Comparison of ENCODE assay signal across 8 cellular contexts in genomic region chr10:37754538-37755323, GRCh38.
A peak's percentile ranks its signal among the peaks of the same experiment; 100 is the strongest.
DNase-seq lines count a peak whose midpoint lies in the region; ATAC-seq and TF ChIP-seq lines count a peak whose summit lies in the region.

No MANE protein-coding gene starts in this region.

- peaks cover 27% of the 10 kb centered on the region for H3K9me3 Mint-ChIP-seq in activated naive CD4-positive, alpha-beta T cell treated with anti-CD3 and anti-CD28 coated beads, Interleukin-2, amount 10 ng/mL, durations not matched to agents 7 days and 5 days

- CTCF ChIA-PET in activated naive CD4-positive, alpha-beta T cell treated with anti-CD3 and anti-CD28 coated beads, Interleukin-2, amount 10 ng/mL, durations not matched to agents 7 days and 5 days (lab: Charles Lee): interaction anchor here (0.6 kb wide), 1 partner anchor 1343 kb away, joined by 4 read pairs; no protein-coding TSS in a partner anchor

- no peaks in the 10 kb centered on the region for H3K36me3 ChIP-seq in liver (ENCODE audit: control insufficient read depth in 4 of 4, insufficient read depth in 3 of 4, low read depth in 1 of 4, low read length in 3 of 4)

- H3K27me3 Mint-ChIP-seq in activated naive CD4-positive, alpha-beta T cell treated with anti-CD3 and anti-CD28 coated beads, Interleukin-2, amount 10 ng/mL, durations not matched to agents 7 days and 5 days: no peaks in the 10 kb centered on the region

- peak; percentile 66 for ATAC-seq in HG03159 (IDR thresholded peaks at IDR 0.05; ENCODE audit: unreplicated experiment)

- no peaks in the 10 kb centered on the region for H3K27me3 ChIP-seq in liver (ENCODE audit: control insufficient read depth in 4 of 4, insufficient read depth in 4 of 4, low read length in 3 of 4)

- peak; percentile 2 for DNase-seq in SKM-1 treated with dmso at 0.1 percent for 144 hours (lab: John Stamatoyannopoulos, UW; ENCODE audit: unreplicated experiment)
- DNase-seq in HPDE6-E6E7 (ENCODE audit: extremely low spot score): no peak
- no peak for DNase-seq in cerebellum (ENCODE audit: low spot score)
- DNase-seq in lower leg skin (ENCODE audit: low spot score in 2 of 2): no peak
- DNase-seq in activated naive CD4-positive, alpha-beta T cell treated with anti-CD3 and anti-CD28 coated beads, Interleukin-2, amount 10 ng/mL, durations not matched to agents 7 days and 5 days: no peak

- TF ChIP-seq CTCF in GM12872 (IDR thresholded peaks at IDR 0.05; ENCODE audit: insufficient read depth, low read depth, low read length): peak; percentile 58
- peak; percentile 50 for TF ChIP-seq CTCF in liver (IDR thresholded peaks at IDR 0.05; ENCODE audit: low read depth, low read length, missing input control)
- no peak for TF ChIP-seq CTCF in lower leg skin (IDR thresholded peaks at IDR 0.05)

- intact Hi-C loops in lower leg skin (cut with DNase I; ENCODE audit: low total_unique reads): no loop called here

- H3K27ac Mint-ChIP-seq in activated naive CD4-positive, alpha-beta T cell treated with anti-CD3 and anti-CD28 coated beads, Interleukin-2, amount 10 ng/mL, durations not matched to agents 7 days and 5 days: no peak overlapping the region

- no peaks in the 10 kb centered on the region for H3K9me3 ChIP-seq in liver (ENCODE audit: control insufficient read depth in 4 of 4, low read length in 3 of 4)

- no peak overlapping the region for H3K4me3 Mint-ChIP-seq in activated naive CD4-positive, alpha-beta T cell treated with anti-CD3 and anti-CD28 coated beads, Interleukin-2, amount 10 ng/mL, durations not matched to agents 7 days and 5 days

- H3K36me3 Mint-ChIP-seq in activated naive CD4-positive, alpha-beta T cell treated with anti-CD3 and anti-CD28 coated beads, Interleukin-2, amount 10 ng/mL, durations not matched to agents 7 days and 5 days: no peaks in the 10 kb centered on the region

- H3K27ac ChIP-seq in liver (ENCODE audit: low read depth in 1 of 2, low read length in 2 of 2): no peak overlapping the region

- no peak overlapping the region for H3K9ac ChIP-seq in liver (ENCODE audit: low read depth in 1 of 2, low read length in 2 of 2)

- TF ChIP-seq RAD21 in liver (IDR thresholded peaks at IDR 0.05): peak; percentile 80 to 87

- 13% methylated on average over 2 of the region's 2 CpGs for WGBS in liver
- WGBS in lower leg skin, 2 donors: 6 to 31% methylated on average over 2 of the region's 2 CpGs

- H3K4me3 ChIP-seq in liver (ENCODE audit: low read depth in 1 of 3, low read length in 3 of 3) (peak overlapping the region in 1 of 3 donors; percentile 5), lower leg skin (ENCODE audit: low read depth, poor library complexity, severe bottlenecking) (no peak overlapping the region)

- no peaks in the 10 kb centered on the region for H3K4me1 ChIP-seq in liver (ENCODE audit: control insufficient read depth in 4 of 4, insufficient read depth in 4 of 4, low read length in 3 of 4)

- no peak for TF ChIP-seq POLR2A in lower leg skin (IDR thresholded peaks at IDR 0.05)

- no peaks in the 10 kb centered on the region for H3K4me1 Mint-ChIP-seq in activated naive CD4-positive, alpha-beta T cell treated with anti-CD3 and anti-CD28 coated beads, Interleukin-2, amount 10 ng/mL, durations not matched to agents 7 days and 5 days

TF ChIP-seq in liver, 16 proteins besides CTCF, POLR2A, EP300 and RAD21:
- no peak for TF ChIP-seq REST (IDR thresholded peaks at IDR 0.05)
- no peak for TF ChIP-seq FOXA1 (IDR thresholded peaks at IDR 0.05)
- no peak for TF ChIP-seq SP1 (IDR thresholded peaks at IDR 0.05)
- no peak for TF ChIP-seq EGR1 (IDR thresholded peaks at IDR 0.05; ENCODE audit: low read depth in 2 of 2)
- peak in 1 of 2 donors; percentile 4 for TF ChIP-seq HNF4A (conservative IDR thresholded peaks at IDR 0.05)
TF ChIP-seq in liver: peak in this region for 1.

Comparison
In these comparisons a context has a peak if more than half of its experiments do, and no peak if none do; other contexts are left out.
1. CTCF ChIP-seq: peak in GM12872 (single experiment) and liver (single experiment); none in lower leg skin (0 of 3).